1 cellular context compared by ENCODE assay signal in genomic region chr4:88758264-88758663, GRCh38.
TF ChIP-seq lines count a peak whose summit lies in the region.

No MANE protein-coding gene starts in this region.

TF ChIP-seq in SK-N-SH treated with all-trans-retinoic acid at 6 μM for 48 hours, 23 proteins besides CTCF, POLR2A, EP300 and RAD21 (continued from another document):
- TF ChIP-seq PATZ1 (CRISPR knock-in tag; IDR thresholded peaks at IDR 0.05; ENCODE audit: borderline replicate concordance) = no peak
- TF ChIP-seq ISL1 (CRISPR knock-in tag; IDR thresholded peaks at IDR 0.05) = no peak
